Comparison of ENCODE assay signal across 2 cellular contexts in genomic region chr3:76768912-76769311, GRCh38.
TF ChIP-seq lines count a peak whose summit lies in the region.

No MANE protein-coding gene starts in this region.

TF ChIP-seq in HepG2, 621 proteins besides CTCF, POLR2A, EP300 and RAD21 (continued from another document):
- TF ChIP-seq, protein P1, sequence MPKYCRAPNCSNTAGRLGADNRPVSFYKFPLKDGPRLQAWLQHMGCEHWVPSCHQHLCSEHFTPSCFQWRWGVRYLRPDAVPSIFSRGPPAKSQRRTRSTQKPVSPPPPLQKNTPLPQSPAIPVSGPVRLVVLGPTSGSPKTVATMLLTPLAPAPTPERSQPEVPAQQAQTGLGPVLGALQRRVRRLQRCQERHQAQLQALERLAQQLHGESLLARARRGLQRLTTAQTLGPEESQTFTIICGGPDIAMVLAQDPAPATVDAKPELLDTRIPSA (CRISPR knock-in tag; IDR thresholded peaks at IDR 0.05; ENCODE audit: borderline replicate concordance) = no peak

TF ChIP-seq in A549, 52 proteins besides CTCF, POLR2A, EP300 and RAD21 (continued from another document):
- no peak for TF ChIP-seq BCL3 (IDR thresholded peaks at IDR 0.05)
- no peak for TF ChIP-seq CBX8 (IDR thresholded peaks at IDR 0.05)
- no peak for TF ChIP-seq CEBPB (IDR thresholded peaks at IDR 0.05)
